10 cellular contexts compared by ENCODE assay signal in the genomic region with DNA sequence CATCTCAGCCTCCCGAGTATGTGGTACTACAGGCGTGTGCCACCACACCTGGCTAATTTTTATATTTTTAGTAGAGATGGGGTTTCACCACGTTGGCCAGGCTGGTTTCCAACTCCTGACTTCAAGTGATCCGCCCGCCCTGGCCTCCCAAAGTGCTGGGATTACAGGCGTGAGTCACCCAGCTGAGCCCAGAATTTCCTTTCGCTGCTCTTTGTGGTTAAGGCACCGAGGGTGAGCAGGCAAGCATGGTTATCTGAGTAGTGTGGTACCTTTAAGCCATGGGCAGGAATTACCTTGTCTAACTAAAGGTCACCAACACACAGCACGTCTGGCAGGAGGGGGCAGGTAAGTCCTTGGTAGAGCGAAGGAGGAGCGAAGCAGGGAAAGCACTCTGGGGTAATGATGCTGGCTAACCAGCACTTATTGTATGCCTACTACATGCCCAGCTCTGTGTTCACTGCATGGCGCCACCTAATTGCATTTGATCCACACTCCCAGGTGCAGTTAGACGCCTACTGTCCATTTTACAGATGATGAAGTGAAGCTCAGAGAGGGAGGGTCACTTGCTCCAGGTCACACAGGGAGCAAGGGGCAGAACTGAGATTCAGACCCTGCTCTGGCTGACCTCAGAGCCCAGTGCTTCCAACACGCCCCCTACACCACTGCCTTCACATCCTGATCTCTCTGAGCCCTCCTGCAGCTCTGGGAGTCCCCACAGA. TPM values are rescaled to one million over a fixed set of nuclear protein-coding genes. Genes with fewer than 3 reads are reported as not detected.
A peak's percentile ranks its signal among the peaks of the same experiment; 100 is the strongest.
DNase-seq lines count a peak whose midpoint lies in the region; ATAC-seq and TF ChIP-seq lines count a peak whose summit lies in the region.
"Had no signal": no experiment of that assay in that cellular context is flagged by ENCODE, and none has a peak within 500 bp of the region (broad histone marks: within the 10 kb centered on the region; RNA-seq: fewer than 3 reads in every experiment).

No MANE protein-coding gene starts in this region.

- DNase-seq in A172 (ENCODE audit: low spot score) (peak; percentile 79), hepatocyte (ENCODE audit: low spot score) (peak; percentile 64), cortex of kidney (lab: John Stamatoyannopoulos, UW) (no peak), DMS114 treated with DMSO at 0.1 percent for 48 hours (lab: John Stamatoyannopoulos, UW; ENCODE audit: unreplicated experiment) (no peak)
- DNase-seq in activated naive CD8-positive, alpha-beta T cell treated with anti-CD3 and anti-CD28 coated beads for 36 hours, result peak; percentile 34
- no peak for DNase-seq in activated T-helper 1 cell treated with anti-CD3 and anti-CD28 coated beads, Interleukin-12 subunit alpha, Interleukin-12 subunit beta, Interleukin-2, Interleukin-4 antibody, amounts not matched to agents 30 ng/mL and 10 ng/mL and 1 ng/mL, durations not matched to agents 14 hours and 24 hours and 36 hours (ENCODE audit: low spot score)
- DNase-seq: activated CD4-positive, alpha-beta T cell treated with anti-CD3 and anti-CD28 coated beads for 4 hours; DND-41 had no signal

- CTCF ChIA-PET in HEK293 (lab: Yijun Ruan, JAX), result interaction anchor here (1.0 to 1.6 kb wide), 2 partner anchors 74 to 99 kb away, joined by 4 to 5 read pairs; no protein-coding TSS in a partner anchor

- no peak overlapping the region for H3K4me3 Mint-ChIP-seq in activated naive CD8-positive, alpha-beta T cell treated with anti-CD3 and anti-CD28 coated beads for 36 hours
- H3K4me3 Mint-ChIP-seq in activated T-helper 1 cell treated with anti-CD3 and anti-CD28 coated beads, Interleukin-12 subunit alpha, Interleukin-12 subunit beta, Interleukin-2, Interleukin-4 antibody, amounts not matched to agents 30 ng/mL and 10 ng/mL and 1 ng/mL, durations not matched to agents 14 hours and 24 hours and 36 hours, result no peak overlapping the region

- peaks cover 24% of the 10 kb centered on the region for H3K79me2 ChIP-seq in hepatocyte

- H3K9me3 ChIP-seq in HEK293 (ENCODE audit: control insufficient read depth, insufficient read depth, low read depth, low read length) (no peaks in the 10 kb centered on the region), hepatocyte (ENCODE audit: low read depth) (no peaks in the 10 kb centered on the region)

- TF ChIP-seq CTCF in HEK293 (tag by site-specific recombination; IDR thresholded peaks at IDR 0.05) (no peak), hepatocyte (IDR thresholded peaks at IDR 0.05; ENCODE audit: poor library complexity) (no peak)

- H2AFZ ChIP-seq in hepatocyte, result no peak overlapping the region

- intact Hi-C loops in activated T-helper 1 cell treated with anti-CD3 and anti-CD28 coated beads, Interleukin-12 subunit alpha, Interleukin-12 subunit beta, Interleukin-2, Interleukin-4 antibody, amounts not matched to agents 30 ng/mL and 10 ng/mL and 1 ng/mL, durations not matched to agents 14 hours and 24 hours and 36 hours (cut with micrococcal nuclease), result loop anchor here (10.0 kb wide), 1 partner anchor 208 kb away; no protein-coding TSS in a partner anchor

- H3K27ac ChIP-seq in HEK293 (ENCODE audit: extremely low read depth, low read depth, low read length) (no peak overlapping the region), hepatocyte (peak overlapping the region; percentile 67)

- H3K4me1 ChIP-seq in HEK293 (ENCODE audit: control insufficient read depth, insufficient read depth, low read length) (peaks cover 7% of the 10 kb centered on the region; the same call in 1 of the 2 replicates), hepatocyte (ENCODE audit: insufficient read depth) (peaks cover 48% of the 10 kb centered on the region)

- peaks cover 2% of the 10 kb centered on the region for H3K36me3 Mint-ChIP-seq in activated naive CD8-positive, alpha-beta T cell treated with anti-CD3 and anti-CD28 coated beads for 36 hours
- peaks cover 3% of the 10 kb centered on the region for H3K36me3 Mint-ChIP-seq in activated T-helper 1 cell treated with anti-CD3 and anti-CD28 coated beads, Interleukin-12 subunit alpha, Interleukin-12 subunit beta, Interleukin-2, Interleukin-4 antibody, amounts not matched to agents 30 ng/mL and 10 ng/mL and 1 ng/mL, durations not matched to agents 14 hours and 24 hours and 36 hours (ENCODE audit: low read depth)

- H3K27me3 Mint-ChIP-seq in activated naive CD8-positive, alpha-beta T cell treated with anti-CD3 and anti-CD28 coated beads for 36 hours, result no peaks in the 10 kb centered on the region
- H3K27me3 Mint-ChIP-seq in activated T-helper 1 cell treated with anti-CD3 and anti-CD28 coated beads, Interleukin-12 subunit alpha, Interleukin-12 subunit beta, Interleukin-2, Interleukin-4 antibody, amounts not matched to agents 30 ng/mL and 10 ng/mL and 1 ng/mL, durations not matched to agents 14 hours and 24 hours and 36 hours (ENCODE audit: insufficient read depth), result no peaks in the 10 kb centered on the region

- H3K4me1 Mint-ChIP-seq in activated naive CD8-positive, alpha-beta T cell treated with anti-CD3 and anti-CD28 coated beads for 36 hours, result peaks cover 28% of the 10 kb centered on the region
- peaks cover 19% of the 10 kb centered on the region for H3K4me1 Mint-ChIP-seq in activated T-helper 1 cell treated with anti-CD3 and anti-CD28 coated beads, Interleukin-12 subunit alpha, Interleukin-12 subunit beta, Interleukin-2, Interleukin-4 antibody, amounts not matched to agents 30 ng/mL and 10 ng/mL and 1 ng/mL, durations not matched to agents 14 hours and 24 hours and 36 hours (ENCODE audit: low read depth)

- no peak overlapping the region for H3K4me2 ChIP-seq in hepatocyte

- H3K27me3 ChIP-seq in hepatocyte, result no peaks in the 10 kb centered on the region

- no peak overlapping the region for H3K27ac Mint-ChIP-seq in activated naive CD8-positive, alpha-beta T cell treated with anti-CD3 and anti-CD28 coated beads for 36 hours
- H3K27ac Mint-ChIP-seq in activated T-helper 1 cell treated with anti-CD3 and anti-CD28 coated beads, Interleukin-12 subunit alpha, Interleukin-12 subunit beta, Interleukin-2, Interleukin-4 antibody, amounts not matched to agents 30 ng/mL and 10 ng/mL and 1 ng/mL, durations not matched to agents 14 hours and 24 hours and 36 hours, result no peak overlapping the region

- H3K9me2 ChIP-seq in hepatocyte (replicated peaks; ENCODE audit: insufficient read depth), result no peaks in the 10 kb centered on the region

- H4K20me1 ChIP-seq in hepatocyte (ENCODE audit: insufficient read depth, poor library complexity, severe bottlenecking), result peaks cover 3% of the 10 kb centered on the region

- ATAC-seq in HG03045 (IDR thresholded peaks at IDR 0.05; ENCODE audit: unreplicated experiment), result no peak

- H3K9me3 Mint-ChIP-seq in activated naive CD8-positive, alpha-beta T cell treated with anti-CD3 and anti-CD28 coated beads for 36 hours, result no peaks in the 10 kb centered on the region
- no peaks in the 10 kb centered on the region for H3K9me3 Mint-ChIP-seq in activated T-helper 1 cell treated with anti-CD3 and anti-CD28 coated beads, Interleukin-12 subunit alpha, Interleukin-12 subunit beta, Interleukin-2, Interleukin-4 antibody, amounts not matched to agents 30 ng/mL and 10 ng/mL and 1 ng/mL, durations not matched to agents 14 hours and 24 hours and 36 hours

- POLR2A ChIA-PET in HEK293 (lab: Yijun Ruan, JAX), result interaction anchor here (0.6 to 1.0 kb wide), 5 partner anchors 15 to 134 kb away, joined by 3 to 4 read pairs (median 3); partner anchors contain the start of genes GCAT, GGA1 and PDXP

- WGBS in hepatocyte (ENCODE audit: low lambda C conversion rate, missing lambda C conversion rate), result 74% methylated on average over 14 of the region's 14 CpGs

- peaks cover 0 to 4% of the 10 kb centered on the region in 2 experiments; a peak in 1 of 3 replicates for H3K36me3 ChIP-seq in HEK293 (ENCODE audit: control insufficient read depth in 2 of 2, insufficient read depth in 1 of 2, low read length in 2 of 2)
- H3K36me3 ChIP-seq in hepatocyte (replicated peaks; ENCODE audit: insufficient read depth, low read depth), result no peaks in the 10 kb centered on the region

- H3K4me3 ChIP-seq in HEK293 (ENCODE audit: low read depth, low read length) (no peak overlapping the region), hepatocyte (no peak overlapping the region)

TF ChIP-seq in HEK293, 187 proteins besides CTCF, POLR2A, EP300 and RAD21 (continues in another document):
- no peak for TF ChIP-seq ZNF830 (tag by site-specific recombination; IDR thresholded peaks at IDR 0.05; ENCODE audit: low read depth)
- no peak for TF ChIP-seq KLF16 (tag by site-specific recombination; IDR thresholded peaks at IDR 0.05)
- TF ChIP-seq, protein P1, sequence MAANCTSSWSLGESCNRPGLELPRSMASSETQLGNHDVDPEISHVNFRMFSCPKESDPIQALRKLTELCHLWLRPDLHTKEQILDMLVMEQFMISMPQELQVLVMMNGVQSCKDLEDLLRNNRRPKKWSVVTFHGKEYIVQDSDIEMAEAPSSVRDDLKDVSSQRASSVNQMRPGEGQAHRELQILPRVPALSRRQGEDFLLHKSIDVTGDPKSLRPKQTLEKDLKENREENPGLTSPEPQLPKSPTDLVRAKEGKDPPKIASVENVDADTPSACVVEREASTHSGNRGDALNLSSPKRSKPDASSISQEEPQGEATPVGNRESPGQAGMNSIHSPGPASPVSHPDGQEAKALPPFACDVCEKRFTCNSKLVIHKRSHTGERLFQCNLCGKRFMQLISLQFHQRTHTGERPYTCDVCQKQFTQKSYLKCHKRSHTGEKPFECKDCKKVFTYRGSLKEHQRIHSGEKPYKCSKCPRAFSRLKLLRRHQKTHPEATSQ (tag by site-specific recombination; IDR thresholded peaks at IDR 0.05), result no peak
- TF ChIP-seq ZSCAN30 (tag by site-specific recombination; IDR thresholded peaks at IDR 0.05), result no peak
- no peak for TF ChIP-seq ZNF169 (tag by site-specific recombination; IDR thresholded peaks at IDR 0.05)
- TF ChIP-seq ZBTB1 (tag by site-specific recombination; IDR thresholded peaks at IDR 0.05), result no peak

RNA-seq across cellular contexts. Expression of gene TRIOBP, which starts 45.7 kb away (rescaled TPM):
- 41.4 and 43.4 TPM in 2 replicates for total RNA-seq in A172 (2014; rRNA removed; shearing (Covaris generic))
- 10 to 100 TPM; 19.7 to 20.8 TPM for total RNA-seq in activated naive CD8-positive, alpha-beta T cell treated with anti-CD3 and anti-CD28 coated beads for 36 hours
- total RNA-seq in hepatocyte, result 51.2 and 57.2 TPM in 2 replicates
- polyA plus RNA-seq in hepatocyte, result 96.1 and 97.4 TPM in 2 replicates
- total RNA-seq in activated T-helper 1 cell treated with anti-CD3 and anti-CD28 coated beads, Interleukin-12 subunit alpha, Interleukin-12 subunit beta, Interleukin-2, Interleukin-4 antibody, amounts not matched to agents 30 ng/mL and 10 ng/mL and 1 ng/mL, durations not matched to agents 14 hours and 24 hours and 36 hours, result 32.7 and 32.9 TPM in 2 replicates

RNA-seq across cellular contexts. Expression of gene NOL12, which starts 56.4 kb away (rescaled TPM):
- 24.2 and 56.1 TPM in 2 replicates for total RNA-seq in A172 (2014; rRNA removed; shearing (Covaris generic))
- total RNA-seq in activated naive CD8-positive, alpha-beta T cell treated with anti-CD3 and anti-CD28 coated beads for 36 hours, result 10 to 100 TPM; 50.0 to 50.8 TPM
- total RNA-seq in hepatocyte, result 11.4 and 22.6 TPM in 2 replicates
- polyA plus RNA-seq in hepatocyte, result 27.6 and 31.9 TPM in 2 replicates
- 67.8 and 70.0 TPM in 2 replicates for total RNA-seq in activated T-helper 1 cell treated with anti-CD3 and anti-CD28 coated beads, Interleukin-12 subunit alpha, Interleukin-12 subunit beta, Interleukin-2, Interleukin-4 antibody, amounts not matched to agents 30 ng/mL and 10 ng/mL and 1 ng/mL, durations not matched to agents 14 hours and 24 hours and 36 hours

Comparison
In these comparisons a context has a peak if more than half of its experiments do, and no peak if none do; other contexts are left out.
1. DNase-seq: peak in A172 (single experiment), activated naive CD8-positive, alpha-beta T cell treated with anti-CD3 and anti-CD28 coated beads for 36 hours (single experiment) and hepatocyte (single experiment); none in cortex of kidney (single experiment), DMS114 treated with DMSO at 0.1 percent for 48 hours (single experiment) and activated T-helper 1 cell treated with anti-CD3 and anti-CD28 coated beads, Interleukin-12 subunit alpha, Interleukin-12 subunit beta, Interleukin-2, Interleukin-4 antibody, amounts not matched to agents 30 ng/mL and 10 ng/mL and 1 ng/mL, durations not matched to agents 14 hours and 24 hours and 36 hours (single experiment).